In the genomic region with DNA sequence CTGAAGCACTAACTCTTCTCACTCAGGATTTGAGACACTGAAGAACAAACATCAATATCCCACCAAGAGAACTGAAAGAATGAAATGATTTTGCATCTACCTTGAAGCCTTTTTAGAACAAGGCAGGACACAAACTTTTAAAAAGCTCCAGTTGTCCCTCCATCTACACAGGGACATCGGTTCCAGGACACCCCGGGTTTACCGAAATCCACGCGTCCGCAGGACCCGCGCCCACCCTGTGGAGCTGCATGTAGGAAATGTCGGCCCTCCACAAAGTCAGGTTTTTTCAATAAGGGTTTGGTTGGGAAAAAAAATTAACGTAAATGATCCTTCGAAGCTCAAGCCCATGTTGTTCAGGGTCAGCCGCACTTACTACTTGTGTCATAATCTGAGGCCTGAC, we compare ENCODE assay signal across 29 cellular contexts.
"Had no signal": no experiment of that assay in that cellular context is flagged by ENCODE, and none has a peak within 500 bp of the region (broad histone marks: within the 10 kb centered on the region; RNA-seq: fewer than 3 reads in every experiment).

No MANE protein-coding gene starts in this region.

- ATAC-seq: heart left ventricle; left colon; mucosa of descending colon; naive thymus-derived CD4-positive, alpha-beta T cell; natural killer cell treated with Interleukin-12 subunit alpha and Interleukin-12 subunit beta and Interleukin-15 and Interleukin-18, amount 100 ng/mL, for 72 hours; pancreas; right cardiac atrium; stimulated activated memory B cell treated with anti-CD40 and anti-IgM and Interleukin-4, amounts not matched to agents 10 μg/mL and 1 μg/mL and 100 μg/mL, for 72 hours; stimulated activated naive CD8-positive, alpha-beta T cell treated with anti-CD3 and anti-CD28 coated beads, Interleukin-15, Interleukin-2, amounts not matched to agents 100 U/mL and 50 U/mL, for 24 hours had no signal

- H3K4me3 Mint-ChIP-seq: immature natural killer cell; memory B cell; mesothelial cell of epicardium; naive thymus-derived CD4-positive, alpha-beta T cell; natural killer cell treated with Interleukin-12 subunit alpha and Interleukin-12 subunit beta and Interleukin-15 and Interleukin-18, amount 100 ng/mL, for 72 hours; neural crest cell; stimulated activated memory B cell treated with anti-CD40 and anti-IgM and Interleukin-4, amounts not matched to agents 10 μg/mL and 1 μg/mL and 100 μg/mL, for 72 hours had no signal

- H3K27ac Mint-ChIP-seq: immature natural killer cell; memory B cell; mesothelial cell of epicardium; naive thymus-derived CD4-positive, alpha-beta T cell; natural killer cell treated with Interleukin-12 subunit alpha and Interleukin-12 subunit beta and Interleukin-15 and Interleukin-18, amount 100 ng/mL, for 72 hours; stimulated activated memory B cell treated with anti-CD40 and anti-IgM and Interleukin-4, amounts not matched to agents 10 μg/mL and 1 μg/mL and 100 μg/mL, for 72 hours had no signal

- H3K27ac ChIP-seq: left ventricle myocardium inferior, pancreas, stomach, testis, uterus had no signal

- H3K9me3 Mint-ChIP-seq: immature natural killer cell; memory B cell; mesothelial cell of epicardium; naive thymus-derived CD4-positive, alpha-beta T cell; natural killer cell treated with Interleukin-12 subunit alpha and Interleukin-12 subunit beta and Interleukin-15 and Interleukin-18, amount 100 ng/mL, for 72 hours; neural crest cell; stimulated activated memory B cell treated with anti-CD40 and anti-IgM and Interleukin-4, amounts not matched to agents 10 μg/mL and 1 μg/mL and 100 μg/mL, for 72 hours had no signal

- H3K4me1 Mint-ChIP-seq: immature natural killer cell; memory B cell; naive thymus-derived CD4-positive, alpha-beta T cell; stimulated activated memory B cell treated with anti-CD40 and anti-IgM and Interleukin-4, amounts not matched to agents 10 μg/mL and 1 μg/mL and 100 μg/mL, for 72 hours had no signal

- H3K36me3 ChIP-seq: heart left ventricle, left ventricle myocardium inferior, pancreas, sigmoid colon, stomach, tibial artery, uterus had no signal

- DNase-seq: glutamatergic neuron; heart left ventricle; hypothalamus; immature natural killer cell; kidney; left colon; left ventricle myocardium inferior; mucosa of descending colon; naive thymus-derived CD4-positive, alpha-beta T cell; nucleus accumbens; right cardiac atrium; sigmoid colon; small intestine; stimulated activated CD4-positive, alpha-beta T cell treated with anti-CD3 and anti-CD28 coated beads, Interleukin-1b, Interleukin-23, amount 100 ng/mL, for 48 hours; stimulated activated CD4-positive, alpha-beta T cell treated with anti-CD3 and anti-CD28 coated beads, Interleukin-2, amount 100 ng/mL, for 48 hours; stimulated activated CD4-positive, alpha-beta T cell treated with anti-CD3 and anti-CD28 coated beads, Interleukin-4, amount 100 ng/mL, for 4 hours; stimulated activated CD8-positive, alpha-beta memory T cell treated with anti-CD3 and anti-CD28 coated beads, Interleukin-4, amount 100 ng/mL, for 48 hours; stimulated activated naive CD8-positive, alpha-beta T cell treated with anti-CD3 and anti-CD28 coated beads, Interleukin-15, Interleukin-2, amounts not matched to agents 100 U/mL and 50 U/mL, for 24 hours; stomach; testis; trophoblast cell; uterus had no signal

- H3K4me3 ChIP-seq: heart left ventricle, left ventricle myocardium inferior, mucosa of descending colon, pancreas, sigmoid colon, stomach, testis, tibial artery, uterus had no signal

- H3K27me3 ChIP-seq: heart left ventricle, pancreas, sigmoid colon, stomach, testis, tibial artery, uterus had no signal

- H3K36me3 Mint-ChIP-seq: immature natural killer cell; memory B cell; mesothelial cell of epicardium; naive thymus-derived CD4-positive, alpha-beta T cell; natural killer cell treated with Interleukin-12 subunit alpha and Interleukin-12 subunit beta and Interleukin-15 and Interleukin-18, amount 100 ng/mL, for 72 hours; stimulated activated memory B cell treated with anti-CD40 and anti-IgM and Interleukin-4, amounts not matched to agents 10 μg/mL and 1 μg/mL and 100 μg/mL, for 72 hours had no signal
